ENCODE assay signal across 17 cellular contexts in the genomic region with DNA sequence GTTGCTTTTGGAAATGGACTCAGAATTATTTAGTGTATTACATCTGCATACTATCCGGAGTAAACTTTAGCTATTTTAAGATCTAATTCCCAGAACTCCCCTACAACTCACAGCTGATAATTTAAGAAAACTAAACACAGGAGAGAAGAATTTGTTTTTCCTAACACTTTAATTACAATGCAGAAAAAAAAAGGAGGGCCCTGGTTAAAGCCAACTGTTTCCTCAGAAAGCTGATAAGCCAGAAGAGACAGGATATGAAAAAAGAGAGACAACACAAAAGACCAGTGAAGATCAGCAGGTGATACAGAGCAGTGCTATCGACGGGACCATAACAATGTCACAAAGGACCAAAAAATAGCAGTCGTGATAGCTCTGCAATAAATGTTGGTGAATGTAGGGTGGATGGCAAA. TPM values are rescaled to one million over a fixed set of nuclear protein-coding genes. Genes with fewer than 3 reads are reported as not detected.
DNase-seq lines count a peak whose midpoint lies in the region; ATAC-seq, FAIRE-seq and TF ChIP-seq lines count a peak whose summit lies in the region.
"Had no signal": no experiment of that assay in that cellular context is flagged by ENCODE, and none has a peak within 500 bp of the region (broad histone marks: within the 10 kb centered on the region; RNA-seq: fewer than 3 reads in every experiment).

No MANE protein-coding gene starts in this region.

- H3K4me1 ChIP-seq in GM12878 (ENCODE audit: control insufficient read depth, insufficient read depth, low read length) (peaks cover 9% of the 10 kb centered on the region; the same call in 1 of the 2 replicates), right cardiac atrium (ENCODE audit: control insufficient read depth, insufficient read depth, low read length) (peaks cover 20% of the 10 kb centered on the region), spleen (peaks cover 31 to 100% (median 85%) of the 10 kb centered on the region in 6 donors), mucosa of descending colon (ENCODE audit: low read depth) (peaks cover 24% of the 10 kb centered on the region)

- SMC1A ChIA-PET in GM12878 (lab: Charles Lee; ENCODE audit: uncharacterized antibody, unreplicated experiment) = interaction anchor here (0.8 to 7.9 kb wide), 28 partner anchors 9 to 117 kb away, joined by 3 to 89 read pairs (median 6); no protein-coding TSS in a partner anchor

- ATAC-seq in GM12878 (peak; percentile 1; the same call in 2 of the 3 replicates), right cardiac atrium (peak; percentile 30 to 63), mucosa of descending colon (no peak)
- ATAC-seq: naive thymus-derived CD8-positive, alpha-beta T cell; SK-N-SH treated with all-trans-retinoic acid at 6 μM for 48 hours; WTC11 had no signal

- TF ChIP-seq POLR2A in GM12878 (IDR thresholded peaks at IDR 0.05; ENCODE audit: low read depth, low read length) = no peak
- no peak for TF ChIP-seq POLR2A in spleen (IDR thresholded peaks at IDR 0.05)

- CTCF ChIA-PET in GM12878 (lab: Yijun Ruan, JAX) = interaction anchor here (0.6 to 2.3 kb wide), 8 partner anchors 20 to 404 kb away, joined by 3 to 10 read pairs (median 4); no protein-coding TSS in a partner anchor

- peaks cover 25% of the 10 kb centered on the region for H3K9me3 ChIP-seq in GM12878 (replicated peaks; ENCODE audit: control insufficient read depth, insufficient read depth, low read length)
- H3K9me3 ChIP-seq in right cardiac atrium (ENCODE audit: control insufficient read depth, low read length) = no peaks in the 10 kb centered on the region
- peaks cover 0 to 19% (median 13%) of the 10 kb centered on the region in 8 donors for H3K9me3 ChIP-seq in spleen
- no peaks in the 10 kb centered on the region for H3K9me3 ChIP-seq in mucosa of descending colon
- H3K9me3 ChIP-seq: testis had no signal

- DNase-seq in GM12878 (ENCODE audit: low read depth, low spot score) (no peak), right cardiac atrium (no peak), spleen (no peak), mucosa of descending colon (no peak), NCI-H2196 (lab: John Stamatoyannopoulos, UW; ENCODE audit: unreplicated experiment) (no peak), RKO (ENCODE audit: low spot score) (no peak), NCI-H82 treated with DMSO at 0.1 percent for 48 hours (lab: John Stamatoyannopoulos, UW; ENCODE audit: unreplicated experiment) (no peak)
- DNase-seq: activated T-cell treated with anti-CD3 and anti-CD28 coated beads for 4 hours; DMS53; kidney glomerular epithelial cell; naive thymus-derived CD8-positive, alpha-beta T cell; NCI-H1048; testis had no signal

- H2AFZ ChIP-seq in GM12878 (ENCODE audit: control insufficient read depth, low read depth, low read length) = no peak overlapping the region

- H3K27ac ChIP-seq in GM12878 (ENCODE audit: control insufficient read depth, insufficient read depth) (peak overlapping the region; percentile 94), right cardiac atrium (ENCODE audit: low read length) (peak overlapping the region; percentile 94), spleen (peak overlapping the region in 7 of 8 donors; percentile 55 to 100 (median 99))

- peak overlapping the region; percentile 72 for H3K4me2 ChIP-seq in GM12878 (ENCODE audit: control insufficient read depth, insufficient read depth)

- TF ChIP-seq CTCF in GM12878 (IDR thresholded peaks at IDR 0.05 in 2 of 3, conservative IDR thresholded peaks at IDR 0.05 in 1 of 3; ENCODE audit: control insufficient read depth in 2 of 3, extremely low read depth in 1 of 3, insufficient read depth in 1 of 3, low read depth in 3 of 3, low read length in 3 of 3) (no peak), spleen (IDR thresholded peaks at IDR 0.05 in 8 of 11, conservative IDR thresholded peaks at IDR 0.05 in 3 of 11) (no peak), mucosa of descending colon (IDR thresholded peaks at IDR 0.05) (no peak)

- no peaks in the 10 kb centered on the region for H4K20me1 ChIP-seq in GM12878 (ENCODE audit: control insufficient read depth, insufficient read depth)

- H3K36me3 ChIP-seq in GM12878 (ENCODE audit: control insufficient read depth in 2 of 2, insufficient read depth in 2 of 2, low read length in 1 of 2) (peaks cover 7 to 26% of the 10 kb centered on the region in 2 experiments), spleen (peaks cover 0 to 61% (median 6%) of the 10 kb centered on the region in 6 donors), mucosa of descending colon (ENCODE audit: low read depth) (no peaks in the 10 kb centered on the region)

- no peak for FAIRE-seq in GM12878 (lab: Jason Lieb, UNC)

- peak overlapping the region; percentile 47; the same call in 1 of the 2 replicates for H3K9ac ChIP-seq in GM12878 (ENCODE audit: control insufficient read depth, insufficient read depth, low read length)

- WGBS in GM12878 (ENCODE audit: insufficient coverage, insufficient replicate concordance, low lambda C conversion rate, missing lambda C conversion rate) = 58% methylated on average over 4 of the region's 4 CpGs
- WGBS in right cardiac atrium = 5% methylated on average over 4 of the region's 4 CpGs
- WGBS in spleen, 5 donors = 28 to 46% (median 37%) methylated on average over 4 of the region's 4 CpGs

- no TSS peak for BruUV-seq in GM12878 (replicated peaks; lab: Mats Ljungman, UMichigan)

- TF ChIP-seq RAD21 in GM12878 (IDR thresholded peaks at IDR 0.05; ENCODE audit: insufficient read depth, low read depth, low read length) = no peak

- H3K79me2 ChIP-seq in GM12878 (ENCODE audit: control insufficient read depth, insufficient read depth, low read length) = peaks cover 99% of the 10 kb centered on the region

- in situ Hi-C loops in GM12878 (cut with MboI) = no loop called here

- RAD21 ChIA-PET in GM12878 (lab: Charles Lee; ENCODE audit: unreplicated experiment) = interaction anchor here (0.6 to 8.0 kb wide), 15 partner anchors 9 to 125 kb away, joined by 3 to 68 read pairs (median 6); a partner anchor contains a TSS

- TF ChIP-seq EP300 in GM12878 (IDR thresholded peaks at IDR 0.05; ENCODE audit: borderline replicate concordance in 1 of 2, control insufficient read depth in 1 of 2, low read depth in 2 of 2, low read length in 2 of 2) = no peak

- H3K4me3 ChIP-seq in GM08714 (ENCODE audit: low read length) = peak overlapping the region; percentile 24
- peak overlapping the region; percentile 56 for H3K4me3 ChIP-seq in GM12878
- H3K4me3 ChIP-seq in right cardiac atrium (ENCODE audit: low read length) = peak overlapping the region; percentile 83
- H3K4me3 ChIP-seq in spleen = peak overlapping the region in 3 of 8 donors; percentile 7 to 83 (median 81)
- H3K4me3 ChIP-seq in mucosa of descending colon = no peak overlapping the region
- H3K4me3 ChIP-seq: testis had no signal

- POLR2A ChIA-PET in GM12878 (lab: Charles Lee) = interaction anchor here (0.6 to 1.9 kb wide), 13 partner anchors 11 to 273 kb away, joined by 3 to 14 read pairs (median 4); no protein-coding TSS in a partner anchor

- no peaks in the 10 kb centered on the region for H3K27me3 ChIP-seq in GM12878 (replicated peaks in 1 of 2; ENCODE audit: control insufficient read depth in 2 of 2, insufficient read depth in 2 of 2, low read length in 1 of 2)
- no peaks in the 10 kb centered on the region for H3K27me3 ChIP-seq in right cardiac atrium (ENCODE audit: control insufficient read depth, insufficient read depth)
- no peaks in the 10 kb centered on the region for H3K27me3 ChIP-seq in spleen (replicated peaks in 1 of 7)
- H3K27me3 ChIP-seq: testis had no signal

- intact Hi-C loops in GM12878 (cut with micrococcal nuclease; ENCODE audit: unreplicated experiment) = no loop called here
- intact Hi-C loops in right cardiac atrium (cut with DNase I) = loop anchor here in 1 of 4 donors (10.0 kb wide), 2 partner anchors 51 to 119 kb away; no protein-coding TSS in a partner anchor
- intact Hi-C loops in spleen (cut with DNase I; ENCODE audit: low total_unique reads) = no loop called here
- intact Hi-C loops in mucosa of descending colon (cut with DNase I, micrococcal nuclease) = no loop called here

RNA-seq across cellular contexts. Expression of a gene that starts 5.8 kb away (rescaled TPM):
- total RNA-seq in GM12878 (2013; cell fraction: nucleolus; rRNA removed) = 290 and 314 TPM in 2 replicates
- 121 and 148 TPM in 2 replicates for total RNA-seq in GM12878 (2014; rRNA removed)
- total RNA-seq in GM12878 (2014; rRNA removed; fragmentation: Illumina TruSeq; extraction: Trizol) = 159 and 161 TPM in 2 replicates
- 89.0 and 95.4 TPM in 2 replicates for total RNA-seq in GM12878 (2021)
- polyA plus RNA-seq in GM12878 (2011; ENCODE audit: low read depth) = 72.9 TPM
- 258 and 363 TPM in 2 replicates for polyA plus RNA-seq in GM12878 (2011; rRNA removed)
- 78.2 and 88.9 TPM in 2 replicates for polyA plus RNA-seq in GM12878 (2011; cell fraction: cytosol; rRNA removed)
- 69.4 and 105 TPM in 2 replicates for polyA plus RNA-seq in GM12878 (2011; cell fraction: nucleus; rRNA removed)
- 102 and 129 TPM in 2 replicates for polyA plus RNA-seq in GM12878 (2012)
- 155 and 200 TPM in 2 replicates for polyA plus RNA-seq in GM12878 (2014; fragmentation: Illumina TruSeq; extraction: Trizol)
- 100 to 1,000 TPM; 182 to 296 TPM for polyA plus RNA-seq in GM12878 (2014; fragmentation: Nextera tagmentation; extraction: Ambion mirVana)
- 96.0 and 113 TPM in 2 replicates for polyA plus RNA-seq in GM12878 (2014; rRNA removed)
- polyA plus RNA-seq in GM12878 (2016; fragmentation: Nextera tagmentation; extraction: Ambion mirVana) = 10 to 100 TPM; 95.2 to 99.1 TPM
- 81.9 and 114 TPM in 2 replicates for polyA minus RNA-seq in GM12878 (2011; rRNA and poly(A)+ RNA removed)
- polyA minus RNA-seq in GM12878 (2011; cell fraction: cytosol; rRNA and poly(A)+ RNA removed) = 53.1 and 61.7 TPM in 2 replicates
- polyA minus RNA-seq in GM12878 (2011; cell fraction: nucleus; rRNA and poly(A)+ RNA removed) = 99.3 and 99.9 TPM in 2 replicates
- 100 to 1,000 TPM; 115 to 157 (median 141) TPM for total RNA-seq in right cardiac atrium
- polyA plus RNA-seq in right cardiac atrium = 125 TPM
- total RNA-seq in spleen = 100 to 1,000 TPM; 146 to 291 (median 232) TPM
- 100 to 1,000 TPM; 119 to 150 (median 122) TPM for polyA plus RNA-seq in spleen
- 100 to 1,000 TPM in 1 of 3 donors, 10 to 100 TPM in 2; 77.1 to 133 (median 97.6) TPM for total RNA-seq in mucosa of descending colon

RNA-seq across cellular contexts. Expression of a gene that starts 39.9 kb away (rescaled TPM):
- total RNA-seq in GM12878 (2013; cell fraction: nucleolus; rRNA removed) = not detected in 2 replicates
- total RNA-seq in GM12878 (2014; rRNA removed) = 0.06 and 0.16 TPM in 2 replicates
- 0.14 and 0.18 TPM in 2 replicates for total RNA-seq in GM12878 (2014; rRNA removed; fragmentation: Illumina TruSeq; extraction: Trizol)
- 0.08 and 0.18 TPM in 2 replicates for total RNA-seq in GM12878 (2021)
- not detected for polyA plus RNA-seq in GM12878 (2011; ENCODE audit: low read depth)
- 0.05 and 0.09 TPM in 2 replicates for polyA plus RNA-seq in GM12878 (2011; rRNA removed)
- polyA plus RNA-seq in GM12878 (2011; cell fraction: cytosol; rRNA removed) = 0.01 TPM in 1 of 2 replicates, not detected in the other
- polyA plus RNA-seq in GM12878 (2011; cell fraction: nucleus; rRNA removed) = not detected in 2 replicates
- polyA plus RNA-seq in GM12878 (2012) = 0.20 and 0.28 TPM in 2 replicates
- polyA plus RNA-seq in GM12878 (2014; fragmentation: Illumina TruSeq; extraction: Trizol) = 0.09 TPM in 1 of 2 replicates, not detected in the other
- under 1 TPM in 1 of 2 experiments, not detected in 1; 0.22 TPM for polyA plus RNA-seq in GM12878 (2014; fragmentation: Nextera tagmentation; extraction: Ambion mirVana)
- 0.05 and 0.06 TPM in 2 replicates for polyA plus RNA-seq in GM12878 (2014; rRNA removed)
- not detected for polyA plus RNA-seq in GM12878 (2016; fragmentation: Nextera tagmentation; extraction: Ambion mirVana)
- polyA minus RNA-seq in GM12878 (2011; rRNA and poly(A)+ RNA removed) = not detected in 2 replicates
- polyA minus RNA-seq in GM12878 (2011; cell fraction: cytosol; rRNA and poly(A)+ RNA removed) = not detected in 2 replicates
- not detected in 2 replicates for polyA minus RNA-seq in GM12878 (2011; cell fraction: nucleus; rRNA and poly(A)+ RNA removed)
- total RNA-seq in right cardiac atrium = under 1 TPM in 3 of 4 donors, not detected in 1; 0.09 to 0.14 (median 0.11) TPM
- polyA plus RNA-seq in right cardiac atrium = 0.05 TPM
- 1 to 10 TPM in 1 of 7 donors, under 1 TPM in 2, not detected in 4; 0.19 to 2.1 (median 0.25) TPM for total RNA-seq in spleen
- polyA plus RNA-seq in spleen = under 1 TPM in 2 of 3 donors, not detected in 1; 0.06 to 0.07 TPM
- not detected for total RNA-seq in mucosa of descending colon
- total RNA-seq: glomerular endothelial cell; naive thymus-derived CD8-positive, alpha-beta T cell; testis; WTC11 had no signal
- polyA plus RNA-seq: naive thymus-derived CD8-positive, alpha-beta T cell had no signal
